In genomic region chr6:163370807-163371206, GRCh38 we compare ENCODE assay signal across 1 cellular context.
TF ChIP-seq lines count a peak whose summit lies in the region.

No MANE protein-coding gene starts in this region.

TF ChIP-seq in GM23338, 12 proteins besides CTCF, POLR2A, EP300 and RAD21 (continued from another document):
- TF ChIP-seq CREB1 (CRISPR knock-in tag; IDR thresholded peaks at IDR 0.05; ENCODE audit: low read depth): no peak
